ENCODE assay signal across 18 cellular contexts in genomic region chr2:36564377-36564930, GRCh38. TPM values are rescaled to one million over a fixed set of nuclear protein-coding genes. Genes with fewer than 3 reads are reported as not detected.
A peak's percentile ranks its signal among the peaks of the same experiment; 100 is the strongest.
DNase-seq lines count a peak whose midpoint lies in the region; ATAC-seq, FAIRE-seq and TF ChIP-seq lines count a peak whose summit lies in the region.
"Had no signal": no experiment of that assay in that cellular context is flagged by ENCODE, and none has a peak within 500 bp of the region (broad histone marks: within the 10 kb centered on the region; RNA-seq: fewer than 3 reads in every experiment).

No MANE protein-coding gene starts in this region.

- H3K4me2 ChIP-seq in A549: no peak overlapping the region

- intact Hi-C loops in left colon (cut with DNase I, micrococcal nuclease): no loop called here

- no peak for TF ChIP-seq POLR2A in A549 (IDR thresholded peaks at IDR 0.05; ENCODE audit: low read length)

- TF ChIP-seq CTCF in A549 (IDR thresholded peaks at IDR 0.05) (no peak), neutrophil (IDR thresholded peaks at IDR 0.05) (no peak)

- no peak for ATAC-seq in A549
- ATAC-seq in left colon: no peak
- ATAC-seq in HG03342 (IDR thresholded peaks at IDR 0.05; ENCODE audit: unreplicated experiment): no peak
- ATAC-seq in GM19328 (IDR thresholded peaks at IDR 0.05; ENCODE audit: unreplicated experiment): no peak
- ATAC-seq: activated T-cell treated with anti-CD3 and anti-CD28 coated beads, Interleukin-2, amount 50 U/mL, for 72 hours; left lung had no signal

- peak; percentile 23 for FAIRE-seq in A549 (lab: Jason Lieb, UNC)
- FAIRE-seq: RCC 7860, TTC549 had no signal

- H3K27ac ChIP-seq in A549 (peak overlapping the region; percentile 84 to 88; a peak in 4 of 6 replicates), caudate nucleus (ENCODE audit: low read depth, low read length) (peak overlapping the region; percentile 32), neutrophil (peak overlapping the region; percentile 65)
- H3K27ac ChIP-seq: thoracic aorta had no signal

- WGBS in A549 (ENCODE audit: missing lambda C conversion rate): 93% methylated on average over 11 of the region's 11 CpGs

- in situ Hi-C loops in KBM-7 (cut with MboI; ENCODE audit: low pct_unique_long_range_greater_than_20kb, low sequenced_read_pairs): no loop called here

- no peak overlapping the region for H3K4me3 ChIP-seq in A549
- no peak overlapping the region for H3K4me3 ChIP-seq in neutrophil (ENCODE audit: low read depth in 1 of 2, low read length in 1 of 2)
- H3K4me3 ChIP-seq: left lung, thoracic aorta had no signal

- H3K4me1 ChIP-seq in A549 (peaks cover 74% of the 10 kb centered on the region), neutrophil (ENCODE audit: control insufficient read depth in 1 of 2, insufficient read depth in 1 of 2, low read depth in 1 of 2, low read length in 1 of 2) (peaks cover 34 to 35% of the 10 kb centered on the region in 2 experiments)

- no peak for TF ChIP-seq EP300 in A549 (IDR thresholded peaks at IDR 0.05)

- POLR2A ChIA-PET in A549 (lab: Yijun Ruan, JAX): interaction anchor here (1.1 kb wide), 1 partner anchor 33 kb away, joined by 3 read pairs; the partner anchor contains the start of gene FEZ2

- H3K36me3 ChIP-seq in neutrophil: peaks cover 38% of the 10 kb centered on the region
- H3K36me3 ChIP-seq: thoracic aorta had no signal

- no peaks in the 10 kb centered on the region for H3K9me3 ChIP-seq in A549
- H3K9me3 ChIP-seq in neutrophil: no peaks in the 10 kb centered on the region
- H3K9me3 ChIP-seq: left lung, thoracic aorta had no signal

- no peak for TF ChIP-seq RAD21 in A549 (conservative IDR thresholded peaks at IDR 0.05 in 1 of 2, IDR thresholded peaks at IDR 0.05 in 1 of 2)

- H3K27me3 ChIP-seq in neutrophil: no peaks in the 10 kb centered on the region
- H3K27me3 ChIP-seq: left lung had no signal

- DNase-seq in A549 (ENCODE audit: low read depth in 1 of 2, low spot score in 1 of 2) (no peak), KBM-7 (peak; percentile 8), caudate nucleus (lab: John Stamatoyannopoulos, UW) (peak in 24 of 61 donors; percentile 6 to 43 (median 20)), left colon (no peak), NCI-H187 (lab: John Stamatoyannopoulos, UW) (no peak)
- DNase-seq: activated T-cell treated with anti-CD3 and anti-CD28 coated beads, Interleukin-2, amount 50 U/mL, for 72 hours; endodermal cell; GDM1; GOT3; left lung; NCI-H2029; NCI-H226 had no signal

- CTCF ChIA-PET in A549 (lab: Yijun Ruan, JAX): interaction anchor here (2.0 to 8.4 kb wide), 3 partner anchors 21 to 108 kb away, joined by 6 to 35 read pairs (median 7); no protein-coding TSS in a partner anchor

TF ChIP-seq in A549, 52 proteins besides CTCF, POLR2A, EP300 and RAD21:
- TF ChIP-seq E2F6 (IDR thresholded peaks at IDR 0.05; ENCODE audit: borderline replicate concordance, low read depth) (no peak), JUN (IDR thresholded peaks at IDR 0.05) (no peak), ZSCAN20 (CRISPR knock-in tag; IDR thresholded peaks at IDR 0.05) (no peak), CBX8 (IDR thresholded peaks at IDR 0.05) (no peak), HOXB5 (CRISPR knock-in tag; IDR thresholded peaks at IDR 0.05) (no peak), HOXA7 (CRISPR knock-in tag; IDR thresholded peaks at IDR 0.05) (no peak), REST (IDR thresholded peaks at IDR 0.05) (no peak), FOSL2 (IDR thresholded peaks at IDR 0.05) (no peak), FOSL2 (CRISPR knock-in tag; IDR thresholded peaks at IDR 0.05) (no peak), FOSB (CRISPR knock-in tag; IDR thresholded peaks at IDR 0.05) (no peak), TFCP2L1 (CRISPR knock-in tag; IDR thresholded peaks at IDR 0.05) (no peak)

RNA-seq across cellular contexts. Expression of gene FEZ2, which starts 33.5 kb away (rescaled TPM):
- polyA plus RNA-seq in A549 (2011; rRNA removed): 92.1 and 124 TPM in 2 replicates
- polyA plus RNA-seq in A549 (2012; cell fraction: cytosol; rRNA removed): 23.9 and 28.0 TPM in 2 replicates
- 11.2 and 21.3 TPM in 2 replicates for polyA plus RNA-seq in A549 (2012; cell fraction: nucleus; rRNA removed)
- polyA plus RNA-seq in A549 (2017; fragmentation: RNase III; extraction: RNeasy Plus Mini Kit Qiagen cat#74134 plus additional on column Dnase treatment): 52.5 to 64.4 TPM (median 56.5 TPM) in 3 replicates
- polyA minus RNA-seq in A549 (2011; rRNA and poly(A)+ RNA removed): 19.5 and 20.3 TPM in 2 replicates
- 10 to 100 TPM; 45.3 to 54.4 TPM for total RNA-seq in left colon

Comparison
In these comparisons a context has a peak if more than half of its experiments do, and no peak if none do; other contexts are left out.
1. H3K27ac ChIP-seq: peak in every context shown above with its lines; median percentile 86 in A549; 65 in neutrophil; 32 in caudate nucleus.